Comparison of ENCODE assay signal across 8 cellular contexts in the genomic region with DNA sequence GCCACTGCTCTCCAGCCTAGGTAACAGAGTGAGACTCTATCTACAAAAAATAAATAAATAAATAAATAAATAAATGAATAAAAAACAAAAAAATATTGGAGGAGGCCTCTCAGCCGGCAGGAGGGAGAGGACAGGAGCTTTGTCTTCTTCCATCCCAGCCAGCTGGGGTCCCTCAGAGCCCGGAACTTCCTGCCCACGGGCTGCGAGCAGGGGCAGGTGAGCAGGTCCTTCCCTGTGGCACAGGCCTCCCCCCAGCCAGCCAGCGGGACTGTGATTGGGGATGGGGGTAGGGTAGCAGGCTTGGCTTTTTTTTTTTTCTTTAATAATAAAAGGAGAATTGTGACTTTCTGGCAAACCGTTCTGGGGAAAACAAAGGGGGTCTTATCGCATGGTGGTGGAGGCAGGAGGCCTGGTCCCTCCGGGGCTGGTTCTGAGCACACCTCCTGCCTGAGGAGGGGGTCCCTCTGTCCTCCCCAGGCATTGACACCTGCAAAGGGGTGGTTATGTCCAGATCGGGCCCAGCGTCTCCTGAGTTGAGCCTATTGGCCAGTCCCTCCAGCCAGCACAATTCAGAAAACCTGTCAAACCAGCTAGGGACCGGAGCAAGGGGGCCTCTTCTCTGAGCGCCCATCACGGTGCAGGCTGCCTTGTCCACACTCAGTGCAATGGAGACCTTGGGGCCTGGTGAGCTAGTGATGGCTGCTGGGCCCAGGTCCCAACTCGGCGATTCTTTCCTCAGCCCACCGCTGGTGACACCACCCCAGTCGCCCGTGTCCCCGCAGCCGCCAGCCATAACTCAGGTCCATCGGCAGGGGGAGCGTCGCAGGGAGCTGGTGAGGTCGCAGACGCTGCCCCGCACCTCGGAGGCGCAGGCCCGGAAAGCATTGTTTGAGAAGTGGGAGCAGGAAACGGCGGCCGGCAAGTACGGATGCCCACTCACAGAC. TPM values are rescaled to one million over a fixed set of nuclear protein-coding genes. Genes with fewer than 3 reads are reported as not detected.
DNase-seq lines count a peak whose midpoint lies in the region; ATAC-seq, FAIRE-seq and TF ChIP-seq lines count a peak whose summit lies in the region.

No MANE protein-coding gene starts in this region.

- peak in 2 of 3 experiments; percentile 12 to 35 for TF ChIP-seq CTCF in esophagus muscularis mucosa (IDR thresholded peaks at IDR 0.05)

- H3K4me3 ChIP-seq in esophagus muscularis mucosa, result no peak overlapping the region

- peaks cover 0 to 12% (median 4%) of the 10 kb centered on the region in 4 donors for H3K36me3 ChIP-seq in esophagus muscularis mucosa

- WGBS in esophagus muscularis mucosa, result 73% methylated on average over 18 of the region's 33 CpGs

- no peak for TF ChIP-seq EP300 in esophagus muscularis mucosa (IDR thresholded peaks at IDR 0.05)

- no peak for ATAC-seq in GM18502 (IDR thresholded peaks at IDR 0.05; ENCODE audit: poor library complexity, unreplicated experiment)

- FAIRE-seq in GM19239 (lab: Jason Lieb, UNC), result peak; percentile 51

- DNase-seq in GM19239 (ENCODE audit: insufficient read length, low spot score), result peak; percentile 66
- peak; percentile 36 to 37 for DNase-seq in activated CD4-positive, alpha-beta T cell treated with anti-CD3 and anti-CD28 coated beads for 4 hours
- no peak for DNase-seq in esophagus muscularis mucosa (ENCODE audit: extremely low spot score)
- peak; percentile 38 to 60 for DNase-seq in stimulated activated CD4-positive, alpha-beta T cell treated with anti-CD3 and anti-CD28 coated beads, Interleukin-2, amount 100 ng/mL, for 24 hours
- no peak for DNase-seq in pons (ENCODE audit: low spot score)
- DNase-seq in cerebellar cortex (ENCODE audit: low spot score), result no peak
- DNase-seq in NCI-H2107 (lab: John Stamatoyannopoulos, UW), result no peak

- intact Hi-C loops in esophagus muscularis mucosa (cut with DNase I), result no loop called here

- H3K27me3 ChIP-seq in esophagus muscularis mucosa, result peaks cover 0 to 5% (median 0%) of the 10 kb centered on the region in 4 donors

- no peak for TF ChIP-seq POLR2A in esophagus muscularis mucosa (IDR thresholded peaks at IDR 0.05; ENCODE audit: low read depth)

- peaks cover 14 to 63% (median 45%) of the 10 kb centered on the region in 4 donors for H3K4me1 ChIP-seq in esophagus muscularis mucosa

- H3K27ac ChIP-seq in esophagus muscularis mucosa (replicated peaks in 1 of 4), result peak overlapping the region in 2 of 4 donors; percentile 34 to 60

- H3K9me3 ChIP-seq in esophagus muscularis mucosa, result no peaks in the 10 kb centered on the region

RNA-seq across cellular contexts. Expression of a gene that starts 10.3 kb away (rescaled TPM):
- total RNA-seq in esophagus muscularis mucosa, result 1 to 10 TPM; 3.0 to 7.2 (median 4.7) TPM

RNA-seq across cellular contexts. Expression of a gene that starts 34.3 kb away (rescaled TPM):
- not detected for total RNA-seq in esophagus muscularis mucosa

RNA-seq across cellular contexts. Expression of a gene that starts 39.5 kb away (rescaled TPM):
- total RNA-seq in esophagus muscularis mucosa, result 10 to 100 TPM; 31.6 to 45.4 (median 36.1) TPM

RNA-seq across cellular contexts. Expression of a gene that starts 46.8 kb away (rescaled TPM):
- total RNA-seq in esophagus muscularis mucosa, result not detected

Comparison
In these comparisons a context has a peak if more than half of its experiments do, and no peak if none do; other contexts are left out.
1. DNase-seq: peak in GM19239 (single experiment), activated CD4-positive, alpha-beta T cell treated with anti-CD3 and anti-CD28 coated beads for 4 hours (2 of 2) and stimulated activated CD4-positive, alpha-beta T cell treated with anti-CD3 and anti-CD28 coated beads, Interleukin-2, amount 100 ng/mL, for 24 hours (2 of 2); none in esophagus muscularis mucosa (single experiment), pons (single experiment), cerebellar cortex (single experiment) and NCI-H2107 (single experiment).